ENCODE assay signal across 8 cellular contexts in the genomic region with DNA sequence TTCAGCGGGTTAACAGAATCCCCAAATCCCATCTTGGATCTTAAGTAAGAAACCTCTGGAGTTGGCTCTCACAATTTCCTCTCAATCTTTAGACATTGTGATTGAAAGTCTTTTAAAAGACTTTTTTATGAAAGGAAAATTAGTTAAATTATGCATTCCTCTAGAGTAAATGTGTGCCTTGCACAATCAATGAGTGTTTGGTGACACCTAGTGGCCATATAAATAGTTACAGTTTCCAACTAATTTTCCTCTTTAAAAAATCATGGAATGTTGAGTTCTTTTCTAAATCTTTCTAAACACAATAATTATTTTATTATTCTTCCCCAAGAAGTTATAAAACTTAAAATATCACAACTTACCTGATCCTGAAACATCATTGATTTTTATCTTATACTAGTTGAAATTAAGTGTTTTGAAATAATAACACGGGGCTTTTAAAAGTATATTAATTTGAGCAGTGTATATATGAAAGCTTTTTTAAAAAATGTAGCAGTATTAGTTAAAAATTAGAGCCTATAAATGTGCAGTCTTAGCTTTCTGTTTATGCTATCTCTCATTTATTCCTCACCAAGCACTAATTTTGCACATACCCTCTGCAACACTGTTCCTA.
DNase-seq lines count a peak whose midpoint lies in the region; ATAC-seq and TF ChIP-seq lines count a peak whose summit lies in the region.

No MANE protein-coding gene starts in this region.

- TF ChIP-seq RAD21 in SK-N-SH (IDR thresholded peaks at IDR 0.05; ENCODE audit: low read length), result peak; percentile 91

- CTCF ChIA-PET in SK-N-SH (lab: Yijun Ruan, JAX), result interaction anchor here (0.6 to 7.3 kb wide), 17 partner anchors 9 to 1205 kb away, joined by 3 to 55 read pairs (median 4); partner anchors contain the start of gene TFAP2B

- no peaks in the 10 kb centered on the region for H4K20me1 ChIP-seq in SK-N-SH (ENCODE audit: insufficient read depth)

- H3K9me3 Mint-ChIP-seq in HFFc6, result no peaks in the 10 kb centered on the region

- whole genome bisulfite sequencing in SK-N-SH (ENCODE audit: low lambda C conversion rate), result 85% methylated on average over 2 of the region's 2 CpGs

- no peaks in the 10 kb centered on the region for H3K36me3 Mint-ChIP-seq in HFFc6 (ENCODE audit: low read depth)

- H3K36me3 ChIP-seq in SK-N-SH (replicated peaks in 1 of 2; ENCODE audit: control insufficient read depth in 1 of 2, insufficient read depth in 2 of 2, low read length in 1 of 2) (no peaks in the 10 kb centered on the region), tibial artery (no peaks in the 10 kb centered on the region)

- H3K27me3 Mint-ChIP-seq in HFFc6 (ENCODE audit: insufficient read depth), result peaks cover 2% of the 10 kb centered on the region; the same call in 1 of the 2 replicates

- no peak overlapping the region for H2AFZ ChIP-seq in SK-N-SH (ENCODE audit: low read depth)

- TF ChIP-seq EP300 in SK-N-SH (IDR thresholded peaks at IDR 0.05; ENCODE audit: borderline replicate concordance in 1 of 2, low read depth in 1 of 2, low read length in 1 of 2), result no peak

- no peaks in the 10 kb centered on the region for H3K4me1 Mint-ChIP-seq in HFFc6 (ENCODE audit: low read depth)

- no peaks in the 10 kb centered on the region for H3K9me2 ChIP-seq in SK-N-SH

- H3K4me1 ChIP-seq in SK-N-SH (ENCODE audit: control insufficient read depth in 1 of 2, insufficient read depth in 2 of 2, low read depth in 1 of 2, low read length in 1 of 2) (peaks cover 0 to 30% of the 10 kb centered on the region in 2 experiments; a peak in 2 of 4 replicates), tibial artery (no peaks in the 10 kb centered on the region)

- POLR2A ChIA-PET in SK-N-SH (lab: Yijun Ruan, JAX), result interaction anchor here (1.0 to 1.2 kb wide), 3 partner anchors 28 to 1195 kb away, joined by 3 read pairs; no protein-coding TSS in a partner anchor

- H3K27ac ChIP-seq in SK-N-SH (ENCODE audit: low read depth in 2 of 2, low read length in 1 of 2), result peak overlapping the region in 1 of 2 experiments; percentile 99; a peak in 2 of 4 replicates
- H3K27ac ChIP-seq in tibial artery, result no peak overlapping the region

- DNase-seq in Caki2 (ENCODE audit: low read depth) (peak; percentile 38), HFFc6 (peak; percentile 26), SK-N-SH (peak; percentile 14), foreskin melanocyte (peak; percentile 29), tibial artery (no peak)
- DNase-seq in central memory CD4-positive, alpha-beta T cell, result no peak

- intact Hi-C loops in tibial artery (cut with DNase I; ENCODE audit: low total_unique reads), result loop anchor here (5.0 kb wide), 1 partner anchor 164 kb away; no protein-coding TSS in a partner anchor

- H3K9me3 ChIP-seq in SK-N-SH (no peaks in the 10 kb centered on the region), tibial artery (no peaks in the 10 kb centered on the region)

- no peaks in the 10 kb centered on the region for H3F3A ChIP-seq in SK-N-SH (replicated peaks; ENCODE audit: insufficient read depth)

- TF ChIP-seq CTCF in HFFc6 (IDR thresholded peaks at IDR 0.05) (peak; percentile 95), SK-N-SH (IDR thresholded peaks at IDR 0.05) (peak; percentile 87), tibial artery (IDR thresholded peaks at IDR 0.05) (peak; percentile 62 to 75)

- H3K79me2 ChIP-seq in SK-N-SH (ENCODE audit: insufficient read depth), result no peaks in the 10 kb centered on the region

- H3K4me3 ChIP-seq in SK-N-SH (ENCODE audit: low read depth in 2 of 2, low read length in 1 of 2) (no peak overlapping the region; a peak in 1 of 4 replicates), tibial artery (no peak overlapping the region)

- H3K9ac ChIP-seq in SK-N-SH, result no peak overlapping the region

- H3K27me3 ChIP-seq in SK-N-SH (ENCODE audit: insufficient read depth), result no peaks in the 10 kb centered on the region; the same call in 1 of the 2 replicates
- peaks cover 0 to 7% of the 10 kb centered on the region in 2 donors for H3K27me3 ChIP-seq in tibial artery

- ATAC-seq in GM21447 (IDR thresholded peaks at IDR 0.05; ENCODE audit: unreplicated experiment) (no peak), GM18867 (IDR thresholded peaks at IDR 0.05; ENCODE audit: unreplicated experiment) (no peak)

- H3K27ac Mint-ChIP-seq in HFFc6, result no peak overlapping the region

- H3K4me2 ChIP-seq in SK-N-SH, result no peak overlapping the region

- no peak overlapping the region for H3K4me3 Mint-ChIP-seq in HFFc6

- in situ Hi-C loops in Caki2 (cut with HindIII; ENCODE audit: low pct_unique_long_range_greater_than_20kb, low sequenced_read_pairs), result no loop called here

TF ChIP-seq in SK-N-SH, 30 proteins besides CTCF, POLR2A, EP300 and RAD21:
- TF ChIP-seq RCOR1 (IDR thresholded peaks at IDR 0.05; ENCODE audit: low read length), result no peak; the same call in 1 of the 2 replicates
- peak; percentile 42 for TF ChIP-seq SMC3 (IDR thresholded peaks at IDR 0.05; ENCODE audit: low read depth, low read length)
- no peak for TF ChIP-seq FOSL2 (IDR thresholded peaks at IDR 0.05; ENCODE audit: borderline replicate concordance, low read depth)
- no peak for TF ChIP-seq RFX5 (IDR thresholded peaks at IDR 0.05; ENCODE audit: low read length)

Comparison
In these comparisons a context has a peak if more than half of its experiments do, and no peak if none do; other contexts are left out.
1. DNase-seq: peak in Caki2 (single experiment), HFFc6 (single experiment), SK-N-SH (single experiment) and foreskin melanocyte (single experiment); none in tibial artery (0 of 2) and central memory CD4-positive, alpha-beta T cell (single experiment).
2. Peak in every context shown above with its lines, with median percentiles within 50 percentile points of each other: CTCF ChIP-seq.